In genomic region chr1:25245393-25245792, GRCh38 we compare ENCODE assay signal across 10 cellular contexts. TPM values are rescaled to one million over a fixed set of nuclear protein-coding genes. Genes with fewer than 3 reads are reported as not detected.
A peak's percentile ranks its signal among the peaks of the same experiment; 100 is the strongest.
DNase-seq lines count a peak whose midpoint lies in the region; ATAC-seq and TF ChIP-seq lines count a peak whose summit lies in the region.
"Had no signal": no experiment of that assay in that cellular context is flagged by ENCODE, and none has a peak within 500 bp of the region (broad histone marks: within the 10 kb centered on the region; RNA-seq: fewer than 3 reads in every experiment).

No MANE protein-coding gene starts in this region.

- H3K4me1 Mint-ChIP-seq in brain (peaks cover 67% of the 10 kb centered on the region), mesothelial cell of epicardium (peaks cover 37% of the 10 kb centered on the region)

- DNase-seq in heart right ventricle: no peak
- DNase-seq in left ventricle myocardium superior: no peak
- no peak for DNase-seq in mesothelial cell of epicardium (ENCODE audit: low spot score in 2 of 2, unreplicated experiment in 2 of 2)
- no peak for DNase-seq in upper lobe of right lung
- DNase-seq in KBM-7: no peak
- DNase-seq in caudate nucleus (lab: John Stamatoyannopoulos, UW): no peak
- DNase-seq in RWPE1 (ENCODE audit: low spot score): no peak
- DNase-seq: central memory CD4-positive, alpha-beta T cell had no signal

- CTCF ChIA-PET in RWPE1 (lab: Yijun Ruan, JAX): no interaction called here

- H3K36me3 ChIP-seq in heart right ventricle: peaks cover 0 to 63% (median 43%) of the 10 kb centered on the region in 9 donors
- peaks cover 61% of the 10 kb centered on the region for H3K36me3 ChIP-seq in upper lobe of right lung

- POLR2A ChIA-PET in RWPE1 (lab: Yijun Ruan, JAX; ENCODE audit: low non-redundant PET): interaction anchor here (0.6 to 0.7 kb wide), 2 partner anchors 35 to 541 kb away, joined by 3 read pairs; no protein-coding TSS in a partner anchor

- 69 to 71% methylated on average over 5 of the region's 5 CpGs for WGBS in heart right ventricle, 2 donors

- H3K36me3 Mint-ChIP-seq in brain: peaks cover 46% of the 10 kb centered on the region
- peaks cover 16% of the 10 kb centered on the region for H3K36me3 Mint-ChIP-seq in mesothelial cell of epicardium

- H3K4me1 ChIP-seq in heart right ventricle (peaks cover 2 to 63% (median 45%) of the 10 kb centered on the region in 9 donors), upper lobe of right lung (peaks cover 38% of the 10 kb centered on the region)

- peaks cover 12% of the 10 kb centered on the region for H3K27me3 Mint-ChIP-seq in brain
- H3K27me3 Mint-ChIP-seq in mesothelial cell of epicardium (ENCODE audit: low read depth): no peaks in the 10 kb centered on the region

- no peaks in the 10 kb centered on the region for H3K9me3 ChIP-seq in heart right ventricle
- no peaks in the 10 kb centered on the region for H3K9me3 ChIP-seq in upper lobe of right lung

- peak overlapping the region in 3 of 10 donors; percentile 98 to 100 (median 99) for H3K27ac ChIP-seq in heart right ventricle
- no peak overlapping the region for H3K27ac ChIP-seq in upper lobe of right lung
- H3K27ac ChIP-seq in caudate nucleus (ENCODE audit: low read depth, low read length): no peak overlapping the region
- H3K27ac ChIP-seq in RWPE1: no peak overlapping the region

- no peak for ATAC-seq in heart right ventricle
- ATAC-seq in left ventricle myocardium superior: no peak
- ATAC-seq in upper lobe of right lung: no peak

- in situ Hi-C loops in KBM-7 (cut with MboI; ENCODE audit: low pct_unique_long_range_greater_than_20kb, low sequenced_read_pairs): no loop called here

- H3K9me3 Mint-ChIP-seq in brain (peaks cover 0 to 3% (median 0%) of the 10 kb centered on the region in 5 experiments), mesothelial cell of epicardium (no peaks in the 10 kb centered on the region)

- no peaks in the 10 kb centered on the region for H3K27me3 ChIP-seq in heart right ventricle
- no peaks in the 10 kb centered on the region for H3K27me3 ChIP-seq in upper lobe of right lung

- H3K4me3 Mint-ChIP-seq in brain (peak overlapping the region; percentile 89 to 99 (median 97)), mesothelial cell of epicardium (peak overlapping the region; percentile 95)

- TF ChIP-seq CTCF in heart right ventricle (IDR thresholded peaks at IDR 0.05): no peak
- TF ChIP-seq CTCF in brain (conservative IDR thresholded peaks at IDR 0.05): no peak
- TF ChIP-seq CTCF in mesothelial cell of epicardium (IDR thresholded peaks at IDR 0.05; ENCODE audit: unreplicated experiment): no peak
- no peak for TF ChIP-seq CTCF in upper lobe of right lung (IDR thresholded peaks at IDR 0.05)
- TF ChIP-seq CTCF in RWPE1 (conservative IDR thresholded peaks at IDR 0.05; ENCODE audit: low read depth): no peak

- H3K4me3 ChIP-seq in heart right ventricle (peak overlapping the region; percentile 76 to 96 (median 85)), upper lobe of right lung (peak overlapping the region; percentile 93)

- peak overlapping the region in 4 of 5 experiments; percentile 99 for H3K27ac Mint-ChIP-seq in brain
- H3K27ac Mint-ChIP-seq in mesothelial cell of epicardium: peak overlapping the region; percentile 99

- intact Hi-C loops in heart right ventricle (cut with DNase I): loop anchor here in 2 of 10 donors (5.0 to 10.0 kb wide), 3 partner anchors 92 to 569 kb away; partner anchors contain the start of genes MTFR1L (in 1 of the 2) and TMEM50A (in 1 of the 2)
- intact Hi-C loops in left ventricle myocardium superior (cut with micrococcal nuclease): no loop called here
- intact Hi-C loops in upper lobe of right lung (cut with DNase I): no loop called here

RNA-seq across cellular contexts. Expression of gene RSRP1, which starts 1.9 kb away (rescaled TPM):
- total RNA-seq in heart right ventricle (10 to 100 TPM; 21.1 to 47.3 (median 27.7) TPM), left ventricle myocardium superior (45.0 TPM), mesothelial cell of epicardium (133 to 158 TPM (median 150 TPM) in 3 replicates), upper lobe of right lung (155 TPM)
- polyA plus RNA-seq in heart right ventricle (100 to 1,000 TPM in 1 of 2 donors, 10 to 100 TPM in 1; 33.1 to 455 TPM), brain (ENCODE audit: insufficient read depth, low read depth, low replicate concordance) (36.8 TPM)

RNA-seq across cellular contexts. Expression of gene SYF2, which starts 13.1 kb away (rescaled TPM):
- total RNA-seq in heart right ventricle (10 to 100 TPM; 28.0 to 39.0 (median 35.6) TPM), left ventricle myocardium superior (40.8 TPM), mesothelial cell of epicardium (32.3 to 37.7 TPM (median 36.9 TPM) in 3 replicates), upper lobe of right lung (38.8 TPM)
- polyA plus RNA-seq in heart right ventricle (10 to 100 TPM; 37.9 to 55.9 TPM), brain (ENCODE audit: insufficient read depth, low read depth, low replicate concordance) (64.2 TPM)

RNA-seq across cellular contexts. Expression of gene RHD, which starts 26.9 kb away (rescaled TPM):
- total RNA-seq in heart right ventricle: under 1 TPM in 1 of 10 donors, not detected in 9; 0.11 TPM
- polyA plus RNA-seq in heart right ventricle: not detected
- not detected for total RNA-seq in left ventricle myocardium superior
- not detected for polyA plus RNA-seq in brain (ENCODE audit: insufficient read depth, low read depth, low replicate concordance)
- total RNA-seq in mesothelial cell of epicardium: not detected in 3 replicates
- not detected for total RNA-seq in upper lobe of right lung
- total RNA-seq: Daoy had no signal
